ENCODE assay signal across 17 cellular contexts in genomic region chr3:133268772-133269171, GRCh38.
DNase-seq lines count a peak whose midpoint lies in the region; ATAC-seq and FAIRE-seq lines count a peak whose summit lies in the region.
"Had no signal": no experiment of that assay in that cellular context is flagged by ENCODE, and none has a peak within 500 bp of the region (broad histone marks: within the 10 kb centered on the region; RNA-seq: fewer than 3 reads in every experiment).

No MANE protein-coding gene starts in this region.

- no peak for ATAC-seq in GM18511 (IDR thresholded peaks at IDR 0.05; ENCODE audit: unreplicated experiment)
- no peak for ATAC-seq in HG03378 (IDR thresholded peaks at IDR 0.05; ENCODE audit: unreplicated experiment)

- peak; percentile 38 for FAIRE-seq in islet of Langerhans (lab: Jason Lieb, UNC)
- FAIRE-seq: H54 had no signal

- DNase-seq in DMS 273 treated with DMSO at 0.1 percent for 48 hours (lab: John Stamatoyannopoulos, UW) (peak; percentile 89), NCI-H1694 (lab: John Stamatoyannopoulos, UW) (peak; percentile 65), NCI-H82 treated with DMSO at 0.1 percent for 48 hours (lab: John Stamatoyannopoulos, UW; ENCODE audit: unreplicated experiment) (peak; percentile 49), GM03348 (ENCODE audit: low spot score) (no peak)
- DNase-seq: activated CD4-positive, alpha-beta memory T cell treated with anti-CD3 and anti-CD28 coated beads for 36 hours; activated CD4-positive, CD25-positive, alpha-beta regulatory T cell treated with anti-CD3 and anti-CD28 coated beads, Interleukin-2, amount 50 U/mL, for 72 hours; activated CD8-positive, alpha-beta memory T cell treated with anti-CD3 and anti-CD28 coated beads, Interleukin-2, amount 50 U/mL, for 4 hours; activated naive CD4-positive, alpha-beta T cell treated with anti-CD3 and anti-CD28 coated beads, Interleukin-2, amount 10 ng/mL, durations not matched to agents 7 days and 5 days; brain microvascular endothelial cell; Calu3; MV-4-11; NCI-H2081 treated with DMSO at 0.1 percent for 48 hours; spleen had no signal
